In the genomic region with DNA sequence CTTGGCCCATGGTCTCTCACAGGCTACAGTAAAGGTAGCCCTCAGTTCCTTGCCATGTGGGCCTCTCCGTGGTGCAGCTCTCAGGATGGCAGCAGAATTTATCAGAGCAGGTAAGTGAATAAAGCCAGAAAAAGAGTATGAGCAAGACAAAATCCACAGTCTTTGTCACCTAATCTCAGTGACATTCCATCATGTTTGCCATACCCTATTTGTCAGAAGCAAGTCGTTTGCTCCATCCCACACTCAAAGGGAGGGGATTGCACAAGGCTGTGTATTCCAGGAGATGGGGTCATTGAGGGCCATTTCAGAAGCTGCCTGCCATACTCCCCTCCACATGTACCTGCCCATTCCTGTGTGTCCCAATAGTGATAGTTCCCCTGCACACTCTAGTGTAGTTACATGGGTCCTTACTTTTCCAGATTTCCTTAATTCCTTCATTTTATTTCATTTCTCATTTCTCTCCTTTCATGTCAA, we compare ENCODE assay signal across 1 cellular context.
TF ChIP-seq lines count a peak whose summit lies in the region.

No MANE protein-coding gene starts in this region.

TF ChIP-seq in HepG2, 621 proteins besides CTCF, POLR2A, EP300 and RAD21 (continues in another document):
- TF ChIP-seq ZNF44 (CRISPR knock-in tag; IDR thresholded peaks at IDR 0.05) (no peak), MBD4 (IDR thresholded peaks at IDR 0.05; ENCODE audit: borderline replicate concordance, low read length) (no peak), HNRNPUL1 (IDR thresholded peaks at IDR 0.05; ENCODE audit: low read depth, low read length) (no peak), ZNF792 (CRISPR knock-in tag; IDR thresholded peaks at IDR 0.05) (peak; percentile 85), FOXK1 (CRISPR knock-in tag; IDR thresholded peaks at IDR 0.05; ENCODE audit: borderline replicate concordance, low read depth) (peak; percentile 86; the same call in 1 of the 2 replicates), ZNF557 (CRISPR knock-in tag; IDR thresholded peaks at IDR 0.05) (peak; percentile 49; the same call in 1 of the 2 replicates), ZNF782 (CRISPR knock-in tag; IDR thresholded peaks at IDR 0.05; ENCODE audit: borderline replicate concordance) (no peak), HOXA9 (CRISPR knock-in tag; IDR thresholded peaks at IDR 0.05; ENCODE audit: borderline replicate concordance) (no peak), KLF16 (CRISPR knock-in tag; IDR thresholded peaks at IDR 0.05) (peak in 1 of 2 experiments; percentile 73; a peak in 2 of 4 replicates), ZNF10 (CRISPR knock-in tag; IDR thresholded peaks at IDR 0.05; ENCODE audit: borderline replicate concordance, low read depth) (no peak), ZNF292 (CRISPR knock-in tag; IDR thresholded peaks at IDR 0.05; ENCODE audit: borderline replicate concordance, low read depth) (peak; percentile 90; the same call in 1 of the 2 replicates), NCOA2 (CRISPR knock-in tag; IDR thresholded peaks at IDR 0.05) (peak; percentile 94), MYNN (CRISPR knock-in tag; IDR thresholded peaks at IDR 0.05; ENCODE audit: low read depth) (no peak), SIX1 (CRISPR knock-in tag; IDR thresholded peaks at IDR 0.05; ENCODE audit: borderline replicate concordance) (peak; percentile 68; the same call in 1 of the 2 replicates), ZNF335 (CRISPR knock-in tag; IDR thresholded peaks at IDR 0.05) (peak; percentile 69; the same call in 1 of the 2 replicates), MED13 (CRISPR knock-in tag; IDR thresholded peaks at IDR 0.05) (no peak; the same call in 1 of the 2 replicates), CHD2 (IDR thresholded peaks at IDR 0.05; ENCODE audit: low read depth, low read length) (no peak), MLLT10 (CRISPR knock-in tag; IDR thresholded peaks at IDR 0.05) (no peak), ZNF234 (CRISPR knock-in tag; conservative IDR thresholded peaks at IDR 0.05) (no peak), DPF2 (CRISPR knock-in tag; IDR thresholded peaks at IDR 0.05; ENCODE audit: borderline replicate concordance, low read depth) (peak; percentile 72; the same call in 1 of the 2 replicates), ARNTL (CRISPR knock-in tag; IDR thresholded peaks at IDR 0.05) (no peak), MEIS2 (CRISPR knock-in tag; IDR thresholded peaks at IDR 0.05) (peak; percentile 45; the same call in 1 of the 2 replicates), ZNF124 (CRISPR knock-in tag; IDR thresholded peaks at IDR 0.05) (peak; percentile 90), MED1 (CRISPR knock-in tag; IDR thresholded peaks at IDR 0.05) (peak; percentile 80), ZNF382 (CRISPR knock-in tag; IDR thresholded peaks at IDR 0.05; ENCODE audit: borderline replicate concordance) (no peak), TP53 (CRISPR knock-in tag; conservative IDR thresholded peaks at IDR 0.05) (0 out of 2 replicates have a peak, but pooled peaks have one; percentile 54), MED8 (CRISPR knock-in tag; IDR thresholded peaks at IDR 0.05; ENCODE audit: insufficient replicate concordance) (no peak), ZNF333 (CRISPR knock-in tag; IDR thresholded peaks at IDR 0.05; ENCODE audit: borderline replicate concordance) (no peak), ZSCAN29 (CRISPR knock-in tag; conservative IDR thresholded peaks at IDR 0.05) (no peak), FOXA1 (IDR thresholded peaks at IDR 0.05) (no peak), FOXA1 (CRISPR knock-in tag; IDR thresholded peaks at IDR 0.05) (peak; percentile 88), ZNF264 (CRISPR knock-in tag; IDR thresholded peaks at IDR 0.05) (peak; percentile 68; the same call in 1 of the 2 replicates), CBX2 (IDR thresholded peaks at IDR 0.05; ENCODE audit: low read depth, low read length) (no peak), CBX2 (CRISPR knock-in tag; IDR thresholded peaks at IDR 0.05; ENCODE audit: low read depth) (no peak), IRF2 (CRISPR knock-in tag; IDR thresholded peaks at IDR 0.05) (peak; percentile 67; the same call in 1 of the 2 replicates), TEAD2 (CRISPR knock-in tag; IDR thresholded peaks at IDR 0.05) (no peak), ERF (CRISPR knock-in tag; IDR thresholded peaks at IDR 0.05) (peak; percentile 73)
- TF ChIP-seq, protein P1, sequence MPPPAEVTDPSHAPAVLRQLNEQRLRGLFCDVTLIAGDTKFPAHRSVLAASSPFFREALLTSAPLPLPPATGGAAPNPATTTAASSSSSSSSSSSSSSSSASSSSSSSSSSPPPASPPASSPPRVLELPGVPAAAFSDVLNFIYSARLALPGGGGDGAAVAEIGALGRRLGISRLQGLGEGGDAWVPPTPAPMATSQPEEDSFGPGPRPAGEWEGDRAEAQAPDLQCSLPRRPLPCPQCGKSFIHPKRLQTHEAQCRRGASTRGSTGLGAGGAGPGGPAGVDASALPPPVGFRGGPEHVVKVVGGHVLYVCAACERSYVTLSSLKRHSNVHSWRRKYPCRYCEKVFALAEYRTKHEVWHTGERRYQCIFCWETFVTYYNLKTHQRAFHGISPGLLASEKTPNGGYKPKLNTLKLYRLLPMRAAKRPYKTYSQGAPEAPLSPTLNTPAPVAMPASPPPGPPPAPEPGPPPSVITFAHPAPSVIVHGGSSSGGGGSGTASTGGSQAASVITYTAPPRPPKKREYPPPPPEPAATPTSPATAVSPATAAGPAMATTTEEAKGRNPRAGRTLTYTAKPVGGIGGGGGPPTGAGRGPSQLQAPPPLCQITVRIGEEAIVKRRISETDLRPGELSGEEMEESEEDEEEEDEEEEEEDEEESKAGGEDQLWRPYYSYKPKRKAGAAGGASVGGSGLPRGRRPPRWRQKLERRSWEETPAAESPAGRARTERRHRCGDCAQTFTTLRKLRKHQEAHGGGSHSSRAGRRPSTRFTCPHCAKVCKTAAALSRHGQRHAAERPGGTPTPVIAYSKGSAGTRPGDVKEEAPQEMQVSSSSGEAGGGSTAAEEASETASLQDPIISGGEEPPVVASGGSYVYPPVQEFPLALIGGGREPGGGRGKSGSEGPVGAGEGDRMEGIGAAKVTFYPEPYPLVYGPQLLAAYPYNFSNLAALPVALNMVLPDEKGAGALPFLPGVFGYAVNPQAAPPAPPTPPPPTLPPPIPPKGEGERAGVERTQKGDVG (CRISPR knock-in tag; IDR thresholded peaks at IDR 0.05; ENCODE audit: borderline replicate concordance) = no peak
- TF ChIP-seq, protein P2, sequence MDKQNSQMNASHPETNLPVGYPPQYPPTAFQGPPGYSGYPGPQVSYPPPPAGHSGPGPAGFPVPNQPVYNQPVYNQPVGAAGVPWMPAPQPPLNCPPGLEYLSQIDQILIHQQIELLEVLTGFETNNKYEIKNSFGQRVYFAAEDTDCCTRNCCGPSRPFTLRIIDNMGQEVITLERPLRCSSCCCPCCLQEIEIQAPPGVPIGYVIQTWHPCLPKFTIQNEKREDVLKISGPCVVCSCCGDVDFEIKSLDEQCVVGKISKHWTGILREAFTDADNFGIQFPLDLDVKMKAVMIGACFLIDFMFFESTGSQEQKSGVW (CRISPR knock-in tag; IDR thresholded peaks at IDR 0.05; ENCODE audit: borderline replicate concordance) = no peak
- TF ChIP-seq, protein P3, sequence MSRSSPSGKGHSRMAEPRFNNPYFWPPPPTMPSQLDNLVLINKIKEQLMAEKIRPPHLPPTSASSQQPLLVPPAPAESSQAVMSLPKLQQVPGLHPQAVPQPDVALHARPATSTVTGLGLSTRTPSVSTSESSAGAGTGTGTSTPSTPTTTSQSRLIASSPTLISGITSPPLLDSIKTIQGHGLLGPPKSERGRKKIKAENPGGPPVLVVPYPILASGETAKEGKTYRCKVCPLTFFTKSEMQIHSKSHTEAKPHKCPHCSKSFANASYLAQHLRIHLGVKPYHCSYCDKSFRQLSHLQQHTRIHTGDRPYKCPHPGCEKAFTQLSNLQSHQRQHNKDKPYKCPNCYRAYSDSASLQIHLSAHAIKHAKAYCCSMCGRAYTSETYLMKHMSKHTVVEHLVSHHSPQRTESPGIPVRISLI (CRISPR knock-in tag; IDR thresholded peaks at IDR 0.05; ENCODE audit: borderline replicate concordance) = no peak
- TF ChIP-seq, protein P4, sequence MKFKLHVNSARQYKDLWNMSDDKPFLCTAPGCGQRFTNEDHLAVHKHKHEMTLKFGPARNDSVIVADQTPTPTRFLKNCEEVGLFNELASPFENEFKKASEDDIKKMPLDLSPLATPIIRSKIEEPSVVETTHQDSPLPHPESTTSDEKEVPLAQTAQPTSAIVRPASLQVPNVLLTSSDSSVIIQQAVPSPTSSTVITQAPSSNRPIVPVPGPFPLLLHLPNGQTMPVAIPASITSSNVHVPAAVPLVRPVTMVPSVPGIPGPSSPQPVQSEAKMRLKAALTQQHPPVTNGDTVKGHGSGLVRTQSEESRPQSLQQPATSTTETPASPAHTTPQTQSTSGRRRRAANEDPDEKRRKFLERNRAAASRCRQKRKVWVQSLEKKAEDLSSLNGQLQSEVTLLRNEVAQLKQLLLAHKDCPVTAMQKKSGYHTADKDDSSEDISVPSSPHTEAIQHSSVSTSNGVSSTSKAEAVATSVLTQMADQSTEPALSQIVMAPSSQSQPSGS (CRISPR knock-in tag; IDR thresholded peaks at IDR 0.05) = peak; percentile 67; the same call in 1 of the 2 replicates
- TF ChIP-seq, protein P5, sequence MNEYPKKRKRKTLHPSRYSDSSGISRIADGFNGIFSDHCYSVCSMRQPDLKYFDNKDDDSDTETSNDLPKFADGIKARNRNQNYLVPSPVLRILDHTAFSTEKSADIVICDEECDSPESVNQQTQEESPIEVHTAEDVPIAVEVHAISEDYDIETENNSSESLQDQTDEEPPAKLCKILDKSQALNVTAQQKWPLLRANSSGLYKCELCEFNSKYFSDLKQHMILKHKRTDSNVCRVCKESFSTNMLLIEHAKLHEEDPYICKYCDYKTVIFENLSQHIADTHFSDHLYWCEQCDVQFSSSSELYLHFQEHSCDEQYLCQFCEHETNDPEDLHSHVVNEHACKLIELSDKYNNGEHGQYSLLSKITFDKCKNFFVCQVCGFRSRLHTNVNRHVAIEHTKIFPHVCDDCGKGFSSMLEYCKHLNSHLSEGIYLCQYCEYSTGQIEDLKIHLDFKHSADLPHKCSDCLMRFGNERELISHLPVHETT (CRISPR knock-in tag; conservative IDR thresholded peaks at IDR 0.05) = no peak
- TF ChIP-seq, protein P6, sequence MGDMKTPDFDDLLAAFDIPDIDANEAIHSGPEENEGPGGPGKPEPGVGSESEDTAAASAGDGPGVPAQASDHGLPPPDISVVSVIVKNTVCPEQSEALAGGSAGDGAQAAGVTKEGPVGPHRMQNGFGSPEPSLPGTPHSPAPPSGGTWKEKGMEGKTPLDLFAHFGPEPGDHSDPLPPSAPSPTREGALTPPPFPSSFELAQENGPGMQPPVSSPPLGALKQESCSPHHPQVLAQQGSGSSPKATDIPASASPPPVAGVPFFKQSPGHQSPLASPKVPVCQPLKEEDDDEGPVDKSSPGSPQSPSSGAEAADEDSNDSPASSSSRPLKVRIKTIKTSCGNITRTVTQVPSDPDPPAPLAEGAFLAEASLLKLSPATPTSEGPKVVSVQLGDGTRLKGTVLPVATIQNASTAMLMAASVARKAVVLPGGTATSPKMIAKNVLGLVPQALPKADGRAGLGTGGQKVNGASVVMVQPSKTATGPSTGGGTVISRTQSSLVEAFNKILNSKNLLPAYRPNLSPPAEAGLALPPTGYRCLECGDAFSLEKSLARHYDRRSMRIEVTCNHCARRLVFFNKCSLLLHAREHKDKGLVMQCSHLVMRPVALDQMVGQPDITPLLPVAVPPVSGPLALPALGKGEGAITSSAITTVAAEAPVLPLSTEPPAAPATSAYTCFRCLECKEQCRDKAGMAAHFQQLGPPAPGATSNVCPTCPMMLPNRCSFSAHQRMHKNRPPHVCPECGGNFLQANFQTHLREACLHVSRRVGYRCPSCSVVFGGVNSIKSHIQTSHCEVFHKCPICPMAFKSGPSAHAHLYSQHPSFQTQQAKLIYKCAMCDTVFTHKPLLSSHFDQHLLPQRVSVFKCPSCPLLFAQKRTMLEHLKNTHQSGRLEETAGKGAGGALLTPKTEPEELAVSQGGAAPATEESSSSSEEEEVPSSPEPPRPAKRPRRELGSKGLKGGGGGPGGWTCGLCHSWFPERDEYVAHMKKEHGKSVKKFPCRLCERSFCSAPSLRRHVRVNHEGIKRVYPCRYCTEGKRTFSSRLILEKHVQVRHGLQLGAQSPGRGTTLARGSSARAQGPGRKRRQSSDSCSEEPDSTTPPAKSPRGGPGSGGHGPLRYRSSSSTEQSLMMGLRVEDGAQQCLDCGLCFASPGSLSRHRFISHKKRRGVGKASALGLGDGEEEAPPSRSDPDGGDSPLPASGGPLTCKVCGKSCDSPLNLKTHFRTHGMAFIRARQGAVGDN (CRISPR knock-in tag; IDR thresholded peaks at IDR 0.05) = no peak
- TF ChIP-seq, protein P7, sequence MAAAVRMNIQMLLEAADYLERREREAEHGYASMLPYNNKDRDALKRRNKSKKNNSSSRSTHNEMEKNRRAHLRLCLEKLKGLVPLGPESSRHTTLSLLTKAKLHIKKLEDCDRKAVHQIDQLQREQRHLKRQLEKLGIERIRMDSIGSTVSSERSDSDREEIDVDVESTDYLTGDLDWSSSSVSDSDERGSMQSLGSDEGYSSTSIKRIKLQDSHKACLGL (CRISPR knock-in tag; IDR thresholded peaks at IDR 0.05) = no peak
- TF ChIP-seq, protein P8, sequence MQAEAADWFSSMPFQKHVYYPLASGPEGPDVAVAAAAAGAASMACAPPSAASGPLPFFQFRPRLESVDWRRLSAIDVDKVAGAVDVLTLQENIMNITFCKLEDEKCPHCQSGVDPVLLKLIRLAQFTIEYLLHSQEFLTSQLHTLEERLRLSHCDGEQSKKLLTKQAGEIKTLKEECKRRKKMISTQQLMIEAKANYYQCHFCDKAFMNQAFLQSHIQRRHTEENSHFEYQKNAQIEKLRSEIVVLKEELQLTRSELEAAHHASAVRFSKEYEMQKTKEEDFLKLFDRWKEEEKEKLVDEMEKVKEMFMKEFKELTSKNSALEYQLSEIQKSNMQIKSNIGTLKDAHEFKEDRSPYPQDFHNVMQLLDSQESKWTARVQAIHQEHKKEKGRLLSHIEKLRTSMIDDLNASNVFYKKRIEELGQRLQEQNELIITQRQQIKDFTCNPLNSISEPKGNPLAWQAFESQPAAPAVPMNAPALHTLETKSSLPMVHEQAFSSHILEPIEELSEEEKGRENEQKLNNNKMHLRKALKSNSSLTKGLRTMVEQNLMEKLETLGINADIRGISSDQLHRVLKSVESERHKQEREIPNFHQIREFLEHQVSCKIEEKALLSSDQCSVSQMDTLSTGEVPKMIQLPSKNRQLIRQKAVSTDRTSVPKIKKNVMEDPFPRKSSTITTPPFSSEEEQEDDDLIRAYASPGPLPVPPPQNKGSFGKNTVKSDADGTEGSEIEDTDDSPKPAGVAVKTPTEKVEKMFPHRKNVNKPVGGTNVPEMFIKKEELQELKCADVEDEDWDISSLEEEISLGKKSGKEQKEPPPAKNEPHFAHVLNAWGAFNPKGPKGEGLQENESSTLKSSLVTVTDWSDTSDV (CRISPR knock-in tag; IDR thresholded peaks at IDR 0.05) = no peak
- TF ChIP-seq, protein P9, sequence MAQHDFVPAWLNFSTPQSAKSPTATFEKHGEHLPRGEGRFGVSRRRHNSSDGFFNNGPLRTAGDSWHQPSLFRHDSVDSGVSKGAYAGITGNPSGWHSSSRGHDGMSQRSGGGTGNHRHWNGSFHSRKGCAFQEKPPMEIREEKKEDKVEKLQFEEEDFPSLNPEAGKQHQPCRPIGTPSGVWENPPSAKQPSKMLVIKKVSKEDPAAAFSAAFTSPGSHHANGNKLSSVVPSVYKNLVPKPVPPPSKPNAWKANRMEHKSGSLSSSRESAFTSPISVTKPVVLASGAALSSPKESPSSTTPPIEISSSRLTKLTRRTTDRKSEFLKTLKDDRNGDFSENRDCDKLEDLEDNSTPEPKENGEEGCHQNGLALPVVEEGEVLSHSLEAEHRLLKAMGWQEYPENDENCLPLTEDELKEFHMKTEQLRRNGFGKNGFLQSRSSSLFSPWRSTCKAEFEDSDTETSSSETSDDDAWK (CRISPR knock-in tag; IDR thresholded peaks at IDR 0.05) = no peak
